Comparison of ENCODE assay signal across 8 cellular contexts in the genomic region with DNA sequence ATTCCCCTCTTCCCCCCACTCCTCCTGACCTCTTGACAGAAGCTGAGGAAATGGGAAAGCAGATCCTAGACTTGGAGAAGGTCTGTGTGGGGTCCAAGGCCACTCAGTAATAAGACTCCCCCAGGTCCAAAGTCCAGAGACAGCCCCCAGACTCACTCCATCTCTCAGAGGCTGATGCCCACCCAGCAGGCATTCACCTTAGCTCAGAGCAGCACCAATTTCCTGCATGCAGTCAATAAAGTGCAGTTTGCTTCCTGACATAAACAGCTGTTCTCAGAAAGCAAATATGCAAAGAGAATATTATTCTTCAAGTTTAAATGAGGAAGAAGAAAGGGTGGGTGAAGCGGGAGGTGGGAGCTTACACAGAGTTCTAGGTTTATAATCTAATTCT.
A peak's percentile ranks its signal among the peaks of the same experiment; 100 is the strongest.
DNase-seq lines count a peak whose midpoint lies in the region; ATAC-seq and TF ChIP-seq lines count a peak whose summit lies in the region.

No MANE protein-coding gene starts in this region.

- no peaks in the 10 kb centered on the region for H3K9me3 Mint-ChIP-seq in activated CD8-positive, alpha-beta T cell treated with anti-CD3 and anti-CD28 coated beads, Interleukin-2, amount 10 ng/mL, durations not matched to agents 7 days and 5 days (ENCODE audit: insufficient read depth)

- H3K9me3 ChIP-seq in right lobe of liver: no peaks in the 10 kb centered on the region
- no peaks in the 10 kb centered on the region for H3K9me3 ChIP-seq in upper lobe of right lung

- intact Hi-C loops in right lobe of liver (cut with DNase I): no loop called here
- intact Hi-C loops in upper lobe of right lung (cut with DNase I): no loop called here

- H3K4me3 Mint-ChIP-seq in activated CD8-positive, alpha-beta T cell treated with anti-CD3 and anti-CD28 coated beads, Interleukin-2, amount 10 ng/mL, durations not matched to agents 7 days and 5 days: peak overlapping the region; percentile 76

- CTCF ChIA-PET in activated CD8-positive, alpha-beta T cell treated with anti-CD3 and anti-CD28 coated beads, Interleukin-2, amount 10 ng/mL, durations not matched to agents 7 days and 5 days (lab: Charles Lee): interaction anchor here (0.9 kb wide), 1 partner anchor 84 kb away, joined by 3 read pairs; the partner anchor contains the start of gene RTN4

- H3K36me3 Mint-ChIP-seq in activated CD8-positive, alpha-beta T cell treated with anti-CD3 and anti-CD28 coated beads, Interleukin-2, amount 10 ng/mL, durations not matched to agents 7 days and 5 days (ENCODE audit: low read depth): no peaks in the 10 kb centered on the region

- DNase-seq in activated naive CD4-positive, alpha-beta T cell treated with Interleukin-2 at 50 U/mL for 16 hours: peak; percentile 3
- DNase-seq in activated naive CD4-positive, alpha-beta T cell (lab: John Stamatoyannopoulos, UW): no peak
- no peak for DNase-seq in activated CD8-positive, alpha-beta T cell treated with anti-CD3 and anti-CD28 coated beads, Interleukin-2, amount 10 ng/mL, durations not matched to agents 7 days and 5 days
- DNase-seq in right lobe of liver: no peak
- no peak for DNase-seq in upper lobe of right lung
- DNase-seq in H7: no peak
- no peak for DNase-seq in NCI-H2081 (lab: John Stamatoyannopoulos, UW)
- DNase-seq in stimulated activated CD4-positive, alpha-beta T cell treated with anti-CD3 and anti-CD28 coated beads, Interleukin-4, amount 100 ng/mL, for 4 hours: no peak

- TF ChIP-seq CTCF in right lobe of liver (IDR thresholded peaks at IDR 0.05): no peak
- TF ChIP-seq CTCF in upper lobe of right lung (IDR thresholded peaks at IDR 0.05): no peak

- peak overlapping the region; percentile 68 to 92 (median 85) for H3K27ac ChIP-seq in right lobe of liver
- peak overlapping the region; percentile 85 for H3K27ac ChIP-seq in upper lobe of right lung

- peak; percentile 22 for ATAC-seq in activated CD8-positive, alpha-beta T cell treated with anti-CD3 and anti-CD28 coated beads, Interleukin-2, amount 10 ng/mL, durations not matched to agents 7 days and 5 days
- peak in 3 of 4 donors; percentile 1 to 28 (median 15) for ATAC-seq in right lobe of liver
- ATAC-seq in upper lobe of right lung: no peak

- no peaks in the 10 kb centered on the region for H3K36me3 ChIP-seq in right lobe of liver
- no peaks in the 10 kb centered on the region for H3K36me3 ChIP-seq in upper lobe of right lung
- H3K36me3 ChIP-seq in H7 (replicated peaks; ENCODE audit: control insufficient read depth, insufficient read depth, low read length): no peaks in the 10 kb centered on the region

- H3K27ac Mint-ChIP-seq in activated CD8-positive, alpha-beta T cell treated with anti-CD3 and anti-CD28 coated beads, Interleukin-2, amount 10 ng/mL, durations not matched to agents 7 days and 5 days: peak overlapping the region; percentile 92

- POLR2A ChIA-PET in activated CD8-positive, alpha-beta T cell treated with anti-CD3 and anti-CD28 coated beads, Interleukin-2, amount 10 ng/mL, durations not matched to agents 7 days and 5 days (lab: Charles Lee): interaction anchor here (0.6 to 1.3 kb wide), 4 partner anchors 18 to 88 kb away, joined by 3 to 5 read pairs (median 4); partner anchors contain the start of gene RTN4

- WGBS in right lobe of liver (ENCODE audit: insufficient coverage, low coverage, low lambda C conversion rate, missing lambda C conversion rate): 67% methylated on average over 1 of the region's 1 CpG

- H3K27me3 ChIP-seq in right lobe of liver: no peaks in the 10 kb centered on the region
- H3K27me3 ChIP-seq in upper lobe of right lung: no peaks in the 10 kb centered on the region
- no peaks in the 10 kb centered on the region for H3K27me3 ChIP-seq in H7 (ENCODE audit: control insufficient read depth, insufficient read depth, low read length)

- peaks cover 18% of the 10 kb centered on the region for H3K4me1 Mint-ChIP-seq in activated CD8-positive, alpha-beta T cell treated with anti-CD3 and anti-CD28 coated beads, Interleukin-2, amount 10 ng/mL, durations not matched to agents 7 days and 5 days (ENCODE audit: low read depth)

- H3K27me3 Mint-ChIP-seq in activated CD8-positive, alpha-beta T cell treated with anti-CD3 and anti-CD28 coated beads, Interleukin-2, amount 10 ng/mL, durations not matched to agents 7 days and 5 days (ENCODE audit: low read depth): no peaks in the 10 kb centered on the region

- TF ChIP-seq POLR2A in right lobe of liver (IDR thresholded peaks at IDR 0.05): no peak

- H3K4me1 ChIP-seq in right lobe of liver (peaks cover 0 to 16% (median 0%) of the 10 kb centered on the region in 4 donors), upper lobe of right lung (peaks cover 40% of the 10 kb centered on the region)

- peak overlapping the region in 1 of 3 donors; percentile 7 for H3K4me3 ChIP-seq in right lobe of liver
- peak overlapping the region; percentile 45 for H3K4me3 ChIP-seq in upper lobe of right lung
- H3K4me3 ChIP-seq in H7 (ENCODE audit: insufficient read depth, low read depth, low read length): no peak overlapping the region
